8 cellular contexts compared by ENCODE assay signal in the genomic region with DNA sequence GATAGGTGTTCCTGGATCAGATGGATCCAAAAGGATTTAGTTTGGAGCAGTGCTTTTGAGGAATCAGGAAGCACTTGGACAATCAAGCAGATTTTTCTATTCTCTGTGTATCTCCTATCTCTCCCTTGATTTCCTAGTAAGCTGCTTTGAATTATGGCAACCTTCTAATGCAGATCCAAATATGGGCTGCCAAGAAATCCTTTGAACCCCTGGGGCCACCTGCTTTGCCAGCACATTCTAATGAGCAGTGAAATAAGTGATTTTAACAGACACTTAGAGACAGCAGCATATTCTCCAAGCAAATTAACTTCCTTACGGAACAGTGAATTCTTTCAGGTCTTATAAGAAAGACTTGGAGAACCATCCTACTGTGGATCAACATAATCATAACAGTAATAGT.
"Had no signal": no experiment of that assay in that cellular context is flagged by ENCODE, and none has a peak within 500 bp of the region (broad histone marks: within the 10 kb centered on the region; RNA-seq: fewer than 3 reads in every experiment).

No MANE protein-coding gene starts in this region.

- H3K9ac ChIP-seq: GM23248 had no signal

- H3K4me3 Mint-ChIP-seq: H9 had no signal

- FAIRE-seq: H54, HTR-8/SVneo, K562 had no signal

- H3K27ac Mint-ChIP-seq: H9 had no signal

- H3K4me3 ChIP-seq: GM23248, K562 had no signal

- DNase-seq: GM23248, H9, HCEC 1CT, IMR-90, KG1 had no signal

- ATAC-seq: K562 had no signal

- H2AFZ ChIP-seq: GM23248 had no signal

- H3K9me3 Mint-ChIP-seq: H9 had no signal

- H3K4me1 Mint-ChIP-seq: H9 had no signal

- H3K27ac ChIP-seq: GM23248 had no signal
